18 cellular contexts compared by ENCODE assay signal in the genomic region with DNA sequence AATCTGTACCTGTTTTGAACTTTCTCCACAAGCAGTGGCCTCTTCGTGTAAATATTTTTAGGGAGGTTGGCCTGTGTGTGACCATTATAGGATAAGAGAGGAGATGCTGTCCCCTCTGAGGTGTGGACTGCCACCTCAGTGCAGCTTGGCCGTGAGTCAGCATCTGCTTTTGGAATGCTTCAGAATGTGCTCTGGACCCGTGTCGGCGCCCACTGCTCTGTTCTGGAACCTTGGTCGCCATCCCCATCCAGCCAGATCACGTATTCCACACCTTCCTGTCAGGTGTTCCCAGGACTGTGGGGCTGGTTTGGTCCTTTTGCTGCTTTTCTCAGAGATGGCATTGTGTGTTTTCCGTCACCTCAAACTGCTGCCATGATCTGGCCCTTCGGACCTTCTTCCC. TPM values are rescaled to one million over a fixed set of nuclear protein-coding genes. Genes with fewer than 3 reads are reported as not detected.
DNase-seq lines count a peak whose midpoint lies in the region; ATAC-seq, FAIRE-seq and TF ChIP-seq lines count a peak whose summit lies in the region.
"Had no signal": no experiment of that assay in that cellular context is flagged by ENCODE, and none has a peak within 500 bp of the region (broad histone marks: within the 10 kb centered on the region; RNA-seq: fewer than 3 reads in every experiment).

No MANE protein-coding gene starts in this region.

- H4K8ac ChIP-seq in H9 (replicated peaks; ENCODE audit: insufficient read length, low read depth, low read length): no peak overlapping the region
- H4K8ac ChIP-seq in mesenchymal stem cell (ENCODE audit: low read length): no peak overlapping the region

- CTCF ChIA-PET in A549 (lab: Yijun Ruan, JAX): no interaction called here

- H3K36me3 Mint-ChIP-seq in H9 (ENCODE audit: insufficient read depth in 1 of 3, low read depth in 3 of 3): peaks cover 8 to 27% (median 13%) of the 10 kb centered on the region in 3 experiments

- no peak overlapping the region for H4K91ac ChIP-seq in H9 (ENCODE audit: insufficient read length, low read depth, low read length)
- peak overlapping the region; percentile 52 for H4K91ac ChIP-seq in mesenchymal stem cell (ENCODE audit: low read length)

- H3K56ac ChIP-seq in H9 (ENCODE audit: insufficient read length, low read depth, low read length): no peak overlapping the region

- H3K23me2 ChIP-seq in H9 (ENCODE audit: insufficient read length, low read depth, low read length, poor library complexity, severe bottlenecking): peaks cover 10% of the 10 kb centered on the region

- no peaks in the 10 kb centered on the region for H4K20me1 ChIP-seq in H9 (ENCODE audit: control insufficient read depth, insufficient read depth, insufficient read length)
- H4K20me1 ChIP-seq in SU-DHL-6 (ENCODE audit: low read depth, low read length): peaks cover 3% of the 10 kb centered on the region; the same call in 1 of the 2 replicates

- POLR2A ChIA-PET in A549 (lab: Yijun Ruan, JAX): no interaction called here

- no peaks in the 10 kb centered on the region for H3K9me2 ChIP-seq in SU-DHL-6 (replicated peaks; ENCODE audit: insufficient read depth, low read length)

- TF ChIP-seq EP300 in A549 (IDR thresholded peaks at IDR 0.05): no peak

- DNase-seq in A549 (ENCODE audit: low read depth in 1 of 2, low spot score in 1 of 2) (no peak), H9 (no peak), mesenchymal stem cell (no peak), WERI-Rb-1 (no peak), UCSD-AML1 (lab: John Stamatoyannopoulos, UW; ENCODE audit: unreplicated experiment) (no peak), pons (ENCODE audit: low spot score) (no peak)
- DNase-seq: CD4-positive, alpha-beta T cell; Kasumi-1; MV-4-11; NCI-H1436 treated with DMSO at 0.1 percent for 48 hours; NCI-H2081; NCI-H510A treated with DMSO at 0.1 percent for 48 hours; OCI-M1; RPMI8226 had no signal

- H2BK120ac ChIP-seq in H9 (ENCODE audit: low read depth, low read length, poor library complexity, severe bottlenecking) (no peak overlapping the region), mesenchymal stem cell (ENCODE audit: low read depth, low read length) (no peak overlapping the region)

- H2BK15ac ChIP-seq in H9 (ENCODE audit: low read depth, low read length) (no peak overlapping the region), mesenchymal stem cell (ENCODE audit: low read depth, poor library complexity, severe bottlenecking) (no peak overlapping the region)

- H4K5ac ChIP-seq in H9 (ENCODE audit: insufficient read length, low read depth, low read length): no peak overlapping the region

- H3K18ac ChIP-seq in H9 (ENCODE audit: insufficient read length, low read depth, low read length) (no peak overlapping the region), mesenchymal stem cell (ENCODE audit: low read depth in 1 of 2, low read length in 2 of 2) (no peak overlapping the region)

- H3K79me2 ChIP-seq in H9 (ENCODE audit: insufficient read depth, low read length) (peaks cover 72% of the 10 kb centered on the region), SU-DHL-6 (ENCODE audit: insufficient read depth, low read length) (peaks cover 99% of the 10 kb centered on the region)

- no peaks in the 10 kb centered on the region for H3K9me3 ChIP-seq in A549
- H3K9me3 ChIP-seq in H9 (ENCODE audit: control insufficient read depth, low read depth, low read length): no peaks in the 10 kb centered on the region
- H3K9me3 ChIP-seq in SU-DHL-6 (ENCODE audit: insufficient read depth, low read length): no peaks in the 10 kb centered on the region
- H3K9me3 ChIP-seq in mesenchymal stem cell (ENCODE audit: control insufficient read depth, low read length): no peaks in the 10 kb centered on the region
- no peaks in the 10 kb centered on the region for H3K9me3 ChIP-seq in WERI-Rb-1 (ENCODE audit: severe bottlenecking)

- H2BK12ac ChIP-seq in H9 (ENCODE audit: insufficient read length, low read depth, low read length) (no peak overlapping the region), mesenchymal stem cell (ENCODE audit: low read length in 2 of 2) (no peak overlapping the region)

- ATAC-seq in A549 (no peak), HG03378 (IDR thresholded peaks at IDR 0.05; ENCODE audit: unreplicated experiment) (no peak)

- no peak overlapping the region for H2BK20ac ChIP-seq in H9 (ENCODE audit: low read depth, low read length, poor library complexity, severe bottlenecking)

- H3K4me1 ChIP-seq in A549: peaks cover 60% of the 10 kb centered on the region
- H3K4me1 ChIP-seq in H9 (ENCODE audit: insufficient read depth, low read length): peaks cover 9% of the 10 kb centered on the region; the same call in 1 of the 2 replicates
- peaks cover 11% of the 10 kb centered on the region for H3K4me1 ChIP-seq in mesenchymal stem cell (ENCODE audit: control insufficient read depth, insufficient read depth, low read depth, low read length)

- TF ChIP-seq RAD21 in A549 (conservative IDR thresholded peaks at IDR 0.05 in 1 of 2, IDR thresholded peaks at IDR 0.05 in 1 of 2): no peak

- H3F3A ChIP-seq in SU-DHL-6 (ENCODE audit: insufficient read depth): no peaks in the 10 kb centered on the region

- no peak for TF ChIP-seq POLR2A in A549 (IDR thresholded peaks at IDR 0.05; ENCODE audit: low read length)

- peak overlapping the region in 1 of 2 experiments; percentile 39; a peak in 2 of 6 replicates for H3K27ac ChIP-seq in A549
- H3K27ac ChIP-seq in H9 (ENCODE audit: insufficient read length, low read depth, low read length): no peak overlapping the region
- no peak overlapping the region for H3K27ac ChIP-seq in SU-DHL-6 (ENCODE audit: low read depth, low read length)
- H3K27ac ChIP-seq in mesenchymal stem cell (ENCODE audit: low read length, poor library complexity, severe bottlenecking): no peak overlapping the region
- no peak overlapping the region for H3K27ac ChIP-seq in WERI-Rb-1
- H3K27ac ChIP-seq: SJSA1 had no signal

- peak overlapping the region in 1 of 2 experiments; percentile 35; a peak in 1 of 5 replicates for H3K4me3 Mint-ChIP-seq in H9

- WGBS in A549 (ENCODE audit: missing lambda C conversion rate): 74% methylated on average over 9 of the region's 9 CpGs
- WGBS in H9 (ENCODE audit: extremely low coverage, insufficient read length, low lambda C conversion rate): no CpG with 5 or more reads among the region's 9 CpGs
- WGBS in mesenchymal stem cell: 95% methylated on average over 9 of the region's 9 CpGs

- H2BK5ac ChIP-seq in H9 (ENCODE audit: insufficient read length, low read length): no peak overlapping the region
- H2BK5ac ChIP-seq in mesenchymal stem cell (ENCODE audit: low read depth, low read length, poor library complexity, severe bottlenecking): no peak overlapping the region

- H3K36me3 ChIP-seq in SU-DHL-6 (ENCODE audit: low read length): no peaks in the 10 kb centered on the region
- H3K36me3 ChIP-seq in mesenchymal stem cell (ENCODE audit: control insufficient read depth in 1 of 2, insufficient read depth in 2 of 2, low read depth in 1 of 2, low read length in 2 of 2): peaks cover 0 to 6% of the 10 kb centered on the region in 2 experiments
- H3K36me3 ChIP-seq in WERI-Rb-1: peaks cover 28% of the 10 kb centered on the region

- no peak overlapping the region for H2AK5ac ChIP-seq in H9 (ENCODE audit: insufficient read length, low read length)
- peak overlapping the region; percentile 42 for H2AK5ac ChIP-seq in mesenchymal stem cell (ENCODE audit: low read length, severe bottlenecking)

- H3K4ac ChIP-seq in H9 (ENCODE audit: low read depth, low read length) (no peak overlapping the region), mesenchymal stem cell (ENCODE audit: low read depth in 1 of 2, low read length in 2 of 2) (no peak overlapping the region)

- no peak overlapping the region for H3K9ac ChIP-seq in H9 (ENCODE audit: extremely low read depth, insufficient read length, low read length)
- H3K9ac ChIP-seq in SU-DHL-6 (ENCODE audit: low read length): no peak overlapping the region
- no peak overlapping the region for H3K9ac ChIP-seq in mesenchymal stem cell (ENCODE audit: low read length)

- H3K9me3 Mint-ChIP-seq in H9: no peaks in the 10 kb centered on the region
- H3K9me3 Mint-ChIP-seq: CD4-positive, alpha-beta T cell had no signal

- H3K4me2 ChIP-seq in A549 (peak overlapping the region; percentile 24; the same call in 1 of the 3 replicates), H9 (ENCODE audit: insufficient read depth, insufficient read length, low read length) (no peak overlapping the region), SU-DHL-6 (ENCODE audit: low read depth, low read length, poor library complexity, severe bottlenecking) (peak overlapping the region; percentile 16), mesenchymal stem cell (ENCODE audit: low read length, poor library complexity, severe bottlenecking) (no peak overlapping the region)

- H3T11ph ChIP-seq in H9 (ENCODE audit: low read length): no peak overlapping the region

- no peaks in the 10 kb centered on the region for H3K27me3 ChIP-seq in H9 (ENCODE audit: insufficient read depth, low read length)
- no peaks in the 10 kb centered on the region for H3K27me3 ChIP-seq in SU-DHL-6 (ENCODE audit: low read length)
- H3K27me3 ChIP-seq in mesenchymal stem cell (ENCODE audit: control insufficient read depth in 1 of 2, insufficient read depth in 1 of 2, low read length in 2 of 2): no peaks in the 10 kb centered on the region
- no peaks in the 10 kb centered on the region for H3K27me3 ChIP-seq in WERI-Rb-1 (ENCODE audit: insufficient read depth, low read depth, severe bottlenecking)
- H3K27me3 ChIP-seq: SJSA1 had no signal

- H2AFZ ChIP-seq in H9 (ENCODE audit: low read length): no peak overlapping the region
- H2AFZ ChIP-seq in SU-DHL-6 (ENCODE audit: low read depth, low read length, severe bottlenecking): no peak overlapping the region
- no peak overlapping the region for H2AFZ ChIP-seq in mesenchymal stem cell (ENCODE audit: low read depth, low read length)

- peak overlapping the region in 2 of 3 experiments; percentile 58 to 79; a peak in 3 of 7 replicates for H3K27ac Mint-ChIP-seq in H9
- H3K27ac Mint-ChIP-seq: CD4-positive, alpha-beta T cell had no signal

- TF ChIP-seq CTCF in A549 (IDR thresholded peaks at IDR 0.05): no peak
- no peak for TF ChIP-seq CTCF in H9 (conservative IDR thresholded peaks at IDR 0.05)
- TF ChIP-seq CTCF in SU-DHL-6 (IDR thresholded peaks at IDR 0.05; ENCODE audit: insufficient read depth, low read length, poor library complexity, severe bottlenecking): no peak
- no peak for TF ChIP-seq CTCF in WERI-Rb-1 (IDR thresholded peaks at IDR 0.05; ENCODE audit: low read depth, low read length)

- H3K27me3 Mint-ChIP-seq in H9 (ENCODE audit: low read depth): no peaks in the 10 kb centered on the region
- H3K27me3 Mint-ChIP-seq: CD4-positive, alpha-beta T cell had no signal

- H3K4me3 ChIP-seq in A549: no peak overlapping the region
- no peak overlapping the region for H3K4me3 ChIP-seq in SU-DHL-6 (ENCODE audit: insufficient read depth, low read length, poor library complexity, severe bottlenecking)
- H3K4me3 ChIP-seq in mesenchymal stem cell (ENCODE audit: insufficient read depth in 1 of 2, low read depth in 1 of 2, low read length in 2 of 2): no peak overlapping the region
- H3K4me3 ChIP-seq in WERI-Rb-1 (ENCODE audit: low read depth, low read length): no peak overlapping the region
- H3K4me3 ChIP-seq: SJSA1 had no signal

- H3K79me1 ChIP-seq in H9 (ENCODE audit: insufficient read depth, low read depth, low read length, poor library complexity, severe bottlenecking) (peaks cover 5% of the 10 kb centered on the region), mesenchymal stem cell (replicated peaks; ENCODE audit: low read length, poor library complexity, severe bottlenecking) (no peaks in the 10 kb centered on the region)

- peaks cover 48 to 51% of the 10 kb centered on the region in 2 experiments for H3K4me1 Mint-ChIP-seq in H9

- H3K14ac ChIP-seq in H9 (ENCODE audit: insufficient read depth, low read length) (no peak overlapping the region), mesenchymal stem cell (ENCODE audit: low read length in 2 of 2) (peak overlapping the region in 1 of 2 experiments; percentile 44)

- H3K23ac ChIP-seq in H9 (ENCODE audit: insufficient read length, low read depth, low read length) (no peak overlapping the region), mesenchymal stem cell (ENCODE audit: low read length in 2 of 2) (no peak overlapping the region)

- FAIRE-seq in A549 (lab: Jason Lieb, UNC): no peak
- FAIRE-seq: D721Med had no signal

RNA-seq across cellular contexts. Expression of gene UCK2, which starts 5.5 kb away (rescaled TPM):
- polyA plus RNA-seq in A549 (2011; rRNA removed): 98.9 and 123 TPM in 2 replicates
- 165 and 172 TPM in 2 replicates for polyA plus RNA-seq in A549 (2012; cell fraction: cytosol; rRNA removed)
- 112 and 121 TPM in 2 replicates for polyA plus RNA-seq in A549 (2012; cell fraction: nucleus; rRNA removed)
- polyA plus RNA-seq in A549 (2017; fragmentation: RNase III; extraction: RNeasy Plus Mini Kit Qiagen cat#74134 plus additional on column Dnase treatment): 72.4 to 76.5 TPM (median 74.8 TPM) in 3 replicates
- polyA minus RNA-seq in A549 (2011; rRNA and poly(A)+ RNA removed): 172 and 179 TPM in 2 replicates
- total RNA-seq in H9 (2021): 74.8 and 77.9 TPM in 2 replicates
- 43.9 TPM for polyA plus RNA-seq in mesenchymal stem cell (2013, experiment 1 of 2)
- polyA plus RNA-seq in mesenchymal stem cell (2013, experiment 2 of 2): 45.6 TPM

Comparison
In these comparisons a context has a peak if more than half of its experiments do, and no peak if none do; other contexts are left out.
1. H3K4me2 ChIP-seq: peak in A549 (single experiment) and SU-DHL-6 (single experiment); none in H9 (single experiment) and mesenchymal stem cell (single experiment).